Comparison of ENCODE assay signal across 8 cellular contexts in genomic region chr16:87869061-87869878, GRCh38. TPM values are rescaled to one million over a fixed set of nuclear protein-coding genes. Genes with fewer than 3 reads are reported as not detected.
DNase-seq lines count a peak whose midpoint lies in the region; ATAC-seq and TF ChIP-seq lines count a peak whose summit lies in the region.
"Not testable (repeated sequence)": the region's sequence is repeated elsewhere in the genome, so short reads cannot be mapped to it uniquely, and the experiment has no call there.

TSS of gene SLC7A5 (minus strand) at chr16:87869507. CDS start at chr16:87869422, 85 bp downstream.

- H2AK5ac ChIP-seq in mesenchymal stem cell (ENCODE audit: low read length, severe bottlenecking): peak within 1 kb of the TSS; percentile 65

- not testable (repeated sequence) for H3K36me3 ChIP-seq in BE2C; mesenchymal stem cell (ENCODE audit: control insufficient read depth in 1 of 2, insufficient read depth in 2 of 2, low read depth in 1 of 2, low read length in 2 of 2)
- peaks cover 28% of the 10 kb centered on the region for H3K36me3 ChIP-seq in endodermal cell (ENCODE audit: control insufficient read depth, insufficient read depth, low read length)

- H2BK12ac ChIP-seq in mesenchymal stem cell (ENCODE audit: low read length in 2 of 2): peak within 1 kb of the TSS; percentile 54 to 86

- not testable (repeated sequence) for H3K14ac ChIP-seq in mesenchymal stem cell (ENCODE audit: low read length in 2 of 2)

- peak within 1 kb of the TSS; percentile 93 for H3K4me3 Mint-ChIP-seq in endodermal cell

- H2BK120ac ChIP-seq in mesenchymal stem cell (ENCODE audit: low read depth, low read length): peak within 1 kb of the TSS; percentile 73

- not testable (repeated sequence) for H3K79me1 ChIP-seq in mesenchymal stem cell (replicated peaks; ENCODE audit: low read length, poor library complexity, severe bottlenecking)

- H3K4ac ChIP-seq in mesenchymal stem cell (ENCODE audit: low read depth in 1 of 2, low read length in 2 of 2): peak within 1 kb of the TSS; percentile 35 to 89

- peak; percentile 59 for ATAC-seq in GM19395 (IDR thresholded peaks at IDR 0.05; ENCODE audit: unreplicated experiment)
- peak; percentile 62 for ATAC-seq in HG03460 (IDR thresholded peaks at IDR 0.05; ENCODE audit: unreplicated experiment)

- H4K8ac ChIP-seq in mesenchymal stem cell (ENCODE audit: low read length): peak within 1 kb of the TSS; percentile 84

- H2BK15ac ChIP-seq in mesenchymal stem cell (ENCODE audit: low read depth, poor library complexity, severe bottlenecking): peak within 1 kb of the TSS; percentile 80

- H3K18ac ChIP-seq in mesenchymal stem cell (ENCODE audit: low read depth in 1 of 2, low read length in 2 of 2): peak within 1 kb of the TSS; percentile 62 to 82

- H3K27me3 ChIP-seq in BE2C; endodermal cell (ENCODE audit: control insufficient read depth, insufficient read depth, low read length, poor library complexity, severe bottlenecking); mesenchymal stem cell (ENCODE audit: control insufficient read depth in 1 of 2, insufficient read depth in 1 of 2, low read length in 2 of 2): not testable (repeated sequence)

- peaks cover 46% of the 10 kb centered on the region for H3K27me3 Mint-ChIP-seq in endodermal cell (ENCODE audit: insufficient read depth)

- 0% methylated on average over 1 to 109 of the region's 109 CpGs for whole genome bisulfite sequencing in endodermal cell (ENCODE audit: insufficient coverage in 1 of 2, insufficient read length in 1 of 2), 2 experiments
- WGBS in mesenchymal stem cell: 2% methylated on average over 56 of the region's 109 CpGs

- peak; percentile 95 for DNase-seq in BE2C
- DNase-seq in activated T-cell treated with anti-CD3 and anti-CD28 coated beads for 1 hour (ENCODE audit: low read depth): peak; percentile 75
- DNase-seq in endodermal cell: peak; percentile 98
- DNase-seq in mesenchymal stem cell: peak; percentile 77
- DNase-seq in stimulated activated CD4-positive, alpha-beta T cell treated with anti-CD3 and anti-CD28 coated beads, TNF-alpha, amount 100 ng/mL, for 1 hour (ENCODE audit: low read depth in 3 of 3, low spot score in 1 of 3): peak; percentile 68 to 94 (median 80)

- peak within 1 kb of the TSS; percentile 99 for H3K9ac ChIP-seq in endodermal cell (ENCODE audit: extremely low read depth, low read length, poor library complexity, severe bottlenecking)
- peak within 1 kb of the TSS; percentile 82 for H3K9ac ChIP-seq in mesenchymal stem cell (ENCODE audit: low read length)

- H2AFZ ChIP-seq in mesenchymal stem cell (ENCODE audit: low read depth, low read length): not testable (repeated sequence)

- H3K4me1 Mint-ChIP-seq in endodermal cell: peaks cover 40% of the 10 kb centered on the region

- H3K4me3 ChIP-seq in BE2C (ENCODE audit: low read depth, low read length) (peak within 1 kb of the TSS; percentile 90), endodermal cell (ENCODE audit: low read length) (peak within 1 kb of the TSS; percentile 98), mesenchymal stem cell (ENCODE audit: insufficient read depth in 1 of 2, low read depth in 1 of 2, low read length in 2 of 2) (peak within 1 kb of the TSS; percentile 55 to 76)

- H3K27ac ChIP-seq in endodermal cell (ENCODE audit: low read depth, low read length): peak within 1 kb of the TSS; percentile 85
- H3K27ac ChIP-seq in mesenchymal stem cell (ENCODE audit: low read length, poor library complexity, severe bottlenecking): peak within 1 kb of the TSS; percentile 94

- TF ChIP-seq CTCF in BE2C (IDR thresholded peaks at IDR 0.05; ENCODE audit: low read depth, low read length); endodermal cell (conservative IDR thresholded peaks at IDR 0.05): not testable (repeated sequence)

- H4K91ac ChIP-seq in mesenchymal stem cell (ENCODE audit: low read length): peak within 1 kb of the TSS; percentile 89

- H3K27ac Mint-ChIP-seq in endodermal cell: peak within 1 kb of the TSS; percentile 99

- peak within 1 kb of the TSS; percentile 79 for H2BK5ac ChIP-seq in mesenchymal stem cell (ENCODE audit: low read depth, low read length, poor library complexity, severe bottlenecking)

- not testable (repeated sequence) for H3K9me3 ChIP-seq in BE2C; endodermal cell (ENCODE audit: control insufficient read depth, low read length); mesenchymal stem cell (ENCODE audit: control insufficient read depth, low read length)

- not testable (repeated sequence) for H3K4me1 ChIP-seq in BE2C; endodermal cell (ENCODE audit: control insufficient read depth, insufficient read depth, low read length)
- peaks cover 38% of the 10 kb centered on the region for H3K4me1 ChIP-seq in mesenchymal stem cell (ENCODE audit: control insufficient read depth, insufficient read depth, low read depth, low read length)

- not testable (repeated sequence) for H3K9me3 Mint-ChIP-seq in endodermal cell

- not testable (repeated sequence) for H3K23ac ChIP-seq in mesenchymal stem cell (ENCODE audit: low read length in 2 of 2)

- H3K4me2 ChIP-seq in mesenchymal stem cell (ENCODE audit: low read length, poor library complexity, severe bottlenecking): peak within 1 kb of the TSS; percentile 71

- peaks cover 27% of the 10 kb centered on the region for H3K36me3 Mint-ChIP-seq in endodermal cell (ENCODE audit: low read depth)

TF ChIP-seq in PFSK-1, 5 proteins besides CTCF, POLR2A, EP300 and RAD21:
- TF ChIP-seq POLR2AphosphoS5 (IDR thresholded peaks at IDR 0.05; ENCODE audit: low read depth, low read length): peak; percentile 75
- TF ChIP-seq TAF1 (IDR thresholded peaks at IDR 0.05; ENCODE audit: borderline replicate concordance, insufficient read depth, low read length): 0 out of 2 replicates have a peak, but pooled peaks have one; percentile 41

RNA-seq across cellular contexts. Expression of gene SLC7A5, which starts in this region (rescaled TPM):
- 258 TPM for polyA plus RNA-seq in BE2C (2012; ENCODE audit: insufficient read depth, insufficient read length, low read depth)
- 504 TPM for polyA plus RNA-seq in PFSK-1 (2012; ENCODE audit: insufficient read length, low read depth)
- total RNA-seq in endodermal cell: 100 to 1,000 TPM; 374 to 588 TPM
- 144 TPM for polyA plus RNA-seq in endodermal cell (2013, experiment 1 of 2)
- 134 TPM for polyA plus RNA-seq in endodermal cell (2013, experiment 2 of 2)
- polyA plus RNA-seq in mesenchymal stem cell (2013, experiment 1 of 2): 56.3 TPM
- polyA plus RNA-seq in mesenchymal stem cell (2013, experiment 2 of 2): 54.9 TPM

Comparison
In these comparisons a context has a peak if more than half of its experiments do, and no peak if none do; other contexts are left out.
1. Peak in every context shown above with its lines: DNase-seq, ATAC-seq, H3K4me3 ChIP-seq and H3K27ac ChIP-seq.